ENCODE assay signal across 8 cellular contexts in genomic region chr2:231708050-231708772, GRCh38. TPM values are rescaled to one million over a fixed set of nuclear protein-coding genes. Genes with fewer than 3 reads are reported as not detected.
DNase-seq lines count a peak whose midpoint lies in the region; ATAC-seq and TF ChIP-seq lines count a peak whose summit lies in the region.

A gene with protein sequence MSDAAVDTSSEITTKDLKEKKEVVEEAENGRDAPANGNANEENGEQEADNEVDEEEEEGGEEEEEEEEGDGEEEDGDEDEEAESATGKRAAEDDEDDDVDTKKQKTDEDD (plus strand): TSS chr2:231708525. CDS start chr2:231708707, 182 bp downstream.

- TF ChIP-seq CTCF in GM10248 (IDR thresholded peaks at IDR 0.05; ENCODE audit: control extremely low read depth, extremely low read depth, low read depth, missing control alignments) = no peak
- no peak for TF ChIP-seq CTCF in osteoblast (IDR thresholded peaks at IDR 0.05; ENCODE audit: extremely low read depth, low read depth, low read length)
- no peak for TF ChIP-seq CTCF in thoracic aorta (IDR thresholded peaks at IDR 0.05)

- POLR2A ChIA-PET in GM10248 (lab: Yijun Ruan, JAX) = interaction anchor here (0.6 to 3.1 kb wide), 22 partner anchors 9 to 994 kb away, joined by 3 to 34 read pairs (median 4); partner anchors contain the start of gene NCL

- peak within 1 kb of the TSS; percentile 97 for H3K4me3 Mint-ChIP-seq in activated naive CD8-positive, alpha-beta T cell

- peak; percentile 50 for ATAC-seq in HG02623 (IDR thresholded peaks at IDR 0.05; ENCODE audit: unreplicated experiment)
- peak; percentile 55 for ATAC-seq in thoracic aorta (ENCODE audit: insufficient number of reproducible peaks, low FRiP score, low read depth)

- H3K9me3 Mint-ChIP-seq in activated naive CD8-positive, alpha-beta T cell (ENCODE audit: low read depth) = no peaks in the 10 kb centered on the region

- H3K9me3 ChIP-seq in osteoblast (ENCODE audit: low read depth, low read length) (no peaks in the 10 kb centered on the region), thoracic aorta (no peaks in the 10 kb centered on the region)

- peak within 1 kb of the TSS; percentile 99 for H2AFZ ChIP-seq in osteoblast (ENCODE audit: low read length)

- H3K4me1 Mint-ChIP-seq in activated naive CD8-positive, alpha-beta T cell (ENCODE audit: low read depth) = peaks cover 30% of the 10 kb centered on the region

- H3K4me3 ChIP-seq in osteoblast (ENCODE audit: insufficient read depth, low read length) (peak within 1 kb of the TSS; percentile 95), thoracic aorta (peak within 1 kb of the TSS; percentile 92)

- CTCF ChIA-PET in GM10248 (lab: Yijun Ruan, JAX) = interaction anchor here (0.6 to 11.6 kb wide), 6 partner anchors 9 to 95 kb away, joined by 3 to 434 read pairs (median 4); no protein-coding TSS in a partner anchor

- H3K27ac ChIP-seq in osteoblast (ENCODE audit: low read depth, low read length) = peak within 1 kb of the TSS; percentile 99
- peak within 1 kb of the TSS; percentile 96 to 100 for H3K27ac ChIP-seq in thoracic aorta

- H3K36me3 Mint-ChIP-seq in activated naive CD8-positive, alpha-beta T cell = peaks cover 15% of the 10 kb centered on the region

- DNase-seq in GM10248 (ENCODE audit: extremely low spot score) = peak; percentile 93
- DNase-seq in NCI-H1105 (lab: John Stamatoyannopoulos, UW) = peak; percentile 97
- peak; percentile 97 for DNase-seq in SKM-1 treated with dmso at 0.1 percent for 144 hours (lab: John Stamatoyannopoulos, UW; ENCODE audit: unreplicated experiment)
- peak; percentile 100 for DNase-seq in glomerular visceral epithelial cell (ENCODE audit: extremely low spot score)
- peak; percentile 99 for DNase-seq in osteoblast (ENCODE audit: insufficient read length, low spot score, missing footprints)
- peak; percentile 97 for DNase-seq in thoracic aorta (ENCODE audit: low spot score)

- H4K20me1 ChIP-seq in osteoblast (ENCODE audit: insufficient read depth, low read length) = peaks cover 27% of the 10 kb centered on the region

- H3K27me3 ChIP-seq in osteoblast (ENCODE audit: insufficient read depth, low read length) = no peaks in the 10 kb centered on the region
- no peaks in the 10 kb centered on the region for H3K27me3 ChIP-seq in thoracic aorta (replicated peaks; ENCODE audit: insufficient read depth)

- peak within 1 kb of the TSS; percentile 100 for H3K27ac Mint-ChIP-seq in activated naive CD8-positive, alpha-beta T cell

- peak within 1 kb of the TSS; percentile 83 for H3K4me2 ChIP-seq in osteoblast (ENCODE audit: insufficient read depth, low read length)

- H3K36me3 ChIP-seq in osteoblast (ENCODE audit: insufficient read depth, low read length) = peaks cover 13% of the 10 kb centered on the region
- peaks cover 6% of the 10 kb centered on the region for H3K36me3 ChIP-seq in thoracic aorta

- H3K4me1 ChIP-seq in osteoblast (ENCODE audit: insufficient read depth, low read length) (peaks cover 17% of the 10 kb centered on the region), thoracic aorta (ENCODE audit: control insufficient read depth in 1 of 2, low read depth in 2 of 2) (peaks cover 16 to 38% of the 10 kb centered on the region in 2 donors)

- no peaks in the 10 kb centered on the region for H3K27me3 Mint-ChIP-seq in activated naive CD8-positive, alpha-beta T cell

- H3K79me2 ChIP-seq in osteoblast (ENCODE audit: insufficient read depth, low read length) = peaks cover 48% of the 10 kb centered on the region

RNA-seq across cellular contexts. Expression of the gene that starts here (rescaled TPM):
- total RNA-seq in osteoblast (459 and 545 TPM in 2 replicates), thoracic aorta (1,000 to 10,000 TPM in 1 of 2 donors, 100 to 1,000 TPM in 1; 700 to 1,022 TPM)

Comparison
In these comparisons a context has a peak if more than half of its experiments do, and no peak if none do; other contexts are left out.
1. Peak in every context shown above with its lines: DNase-seq, ATAC-seq, H3K4me3 ChIP-seq and H3K27ac ChIP-seq.